Comparison of ENCODE assay signal across 1 cellular context in the genomic region with DNA sequence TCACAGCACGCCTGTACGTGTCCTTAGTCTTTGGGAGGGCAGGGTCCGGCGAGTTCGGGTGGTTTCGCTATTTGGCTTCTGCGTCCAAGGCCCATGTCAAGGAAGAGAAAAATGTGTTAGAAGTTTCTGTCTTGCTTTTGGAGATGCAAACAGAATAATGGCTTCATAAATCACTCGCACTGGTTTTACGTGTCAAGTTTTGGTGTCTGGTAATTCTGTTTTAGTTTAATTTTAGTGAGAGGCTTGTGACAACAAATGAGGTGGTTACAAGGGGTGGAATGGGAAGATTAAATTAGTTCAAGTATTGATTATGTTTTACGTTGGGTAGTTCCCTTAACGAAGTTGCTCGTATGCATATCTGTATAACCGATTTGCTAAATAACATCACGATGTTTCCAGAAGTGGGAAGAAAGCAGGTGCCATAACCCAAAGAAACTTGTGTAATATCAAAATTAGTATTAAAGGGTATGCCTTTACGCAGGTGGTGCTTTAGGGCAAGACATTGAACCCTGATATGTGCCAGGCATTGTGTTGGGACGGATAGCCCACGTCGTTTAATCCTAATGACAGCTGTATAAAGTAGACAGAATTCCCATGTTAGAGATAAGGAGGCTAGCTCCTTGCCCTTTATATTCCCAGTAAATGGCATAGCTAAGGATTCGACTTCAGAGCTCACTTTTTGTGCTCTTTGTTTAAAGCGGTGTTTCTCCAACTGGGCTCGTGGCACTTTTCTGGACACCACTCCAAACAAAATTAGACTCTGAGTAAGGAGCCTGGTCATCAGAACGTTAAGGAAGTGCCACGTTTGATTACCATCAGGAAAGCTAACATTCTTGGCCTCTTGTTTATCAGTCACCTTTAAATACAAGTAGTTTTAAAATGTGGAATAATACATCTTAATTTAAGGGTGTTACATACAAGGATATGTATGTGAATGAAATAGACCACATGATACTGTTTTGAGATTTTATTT.
TF ChIP-seq lines count a peak whose summit lies in the region.

No MANE protein-coding gene starts in this region.

TF ChIP-seq in HepG2, 621 proteins besides CTCF, POLR2A, EP300 and RAD21 (continued from another document):
- TF ChIP-seq, protein P1, sequence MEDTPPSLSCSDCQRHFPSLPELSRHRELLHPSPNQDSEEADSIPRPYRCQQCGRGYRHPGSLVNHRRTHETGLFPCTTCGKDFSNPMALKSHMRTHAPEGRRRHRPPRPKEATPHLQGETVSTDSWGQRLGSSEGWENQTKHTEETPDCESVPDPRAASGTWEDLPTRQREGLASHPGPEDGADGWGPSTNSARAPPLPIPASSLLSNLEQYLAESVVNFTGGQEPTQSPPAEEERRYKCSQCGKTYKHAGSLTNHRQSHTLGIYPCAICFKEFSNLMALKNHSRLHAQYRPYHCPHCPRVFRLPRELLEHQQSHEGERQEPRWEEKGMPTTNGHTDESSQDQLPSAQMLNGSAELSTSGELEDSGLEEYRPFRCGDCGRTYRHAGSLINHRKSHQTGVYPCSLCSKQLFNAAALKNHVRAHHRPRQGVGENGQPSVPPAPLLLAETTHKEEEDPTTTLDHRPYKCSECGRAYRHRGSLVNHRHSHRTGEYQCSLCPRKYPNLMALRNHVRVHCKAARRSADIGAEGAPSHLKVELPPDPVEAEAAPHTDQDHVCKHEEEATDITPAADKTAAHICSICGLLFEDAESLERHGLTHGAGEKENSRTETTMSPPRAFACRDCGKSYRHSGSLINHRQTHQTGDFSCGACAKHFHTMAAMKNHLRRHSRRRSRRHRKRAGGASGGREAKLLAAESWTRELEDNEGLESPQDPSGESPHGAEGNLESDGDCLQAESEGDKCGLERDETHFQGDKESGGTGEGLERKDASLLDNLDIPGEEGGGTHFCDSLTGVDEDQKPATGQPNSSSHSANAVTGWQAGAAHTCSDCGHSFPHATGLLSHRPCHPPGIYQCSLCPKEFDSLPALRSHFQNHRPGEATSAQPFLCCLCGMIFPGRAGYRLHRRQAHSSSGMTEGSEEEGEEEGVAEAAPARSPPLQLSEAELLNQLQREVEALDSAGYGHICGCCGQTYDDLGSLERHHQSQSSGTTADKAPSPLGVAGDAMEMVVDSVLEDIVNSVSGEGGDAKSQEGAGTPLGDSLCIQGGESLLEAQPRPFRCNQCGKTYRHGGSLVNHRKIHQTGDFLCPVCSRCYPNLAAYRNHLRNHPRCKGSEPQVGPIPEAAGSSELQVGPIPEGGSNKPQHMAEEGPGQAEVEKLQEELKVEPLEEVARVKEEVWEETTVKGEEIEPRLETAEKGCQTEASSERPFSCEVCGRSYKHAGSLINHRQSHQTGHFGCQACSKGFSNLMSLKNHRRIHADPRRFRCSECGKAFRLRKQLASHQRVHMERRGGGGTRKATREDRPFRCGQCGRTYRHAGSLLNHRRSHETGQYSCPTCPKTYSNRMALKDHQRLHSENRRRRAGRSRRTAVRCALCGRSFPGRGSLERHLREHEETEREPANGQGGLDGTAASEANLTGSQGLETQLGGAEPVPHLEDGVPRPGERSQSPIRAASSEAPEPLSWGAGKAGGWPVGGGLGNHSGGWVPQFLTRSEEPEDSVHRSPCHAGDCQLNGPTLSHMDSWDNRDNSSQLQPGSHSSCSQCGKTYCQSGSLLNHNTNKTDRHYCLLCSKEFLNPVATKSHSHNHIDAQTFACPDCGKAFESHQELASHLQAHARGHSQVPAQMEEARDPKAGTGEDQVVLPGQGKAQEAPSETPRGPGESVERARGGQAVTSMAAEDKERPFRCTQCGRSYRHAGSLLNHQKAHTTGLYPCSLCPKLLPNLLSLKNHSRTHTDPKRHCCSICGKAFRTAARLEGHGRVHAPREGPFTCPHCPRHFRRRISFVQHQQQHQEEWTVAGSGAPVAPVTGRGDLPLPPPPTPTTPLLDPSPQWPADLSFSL (CRISPR knock-in tag; IDR thresholded peaks at IDR 0.05): 0 out of 2 replicates have a peak, but pooled peaks have one; percentile 31
- TF ChIP-seq NCOA1 (CRISPR knock-in tag; IDR thresholded peaks at IDR 0.05) (no peak), TFAP4 (IDR thresholded peaks at IDR 0.05; ENCODE audit: borderline replicate concordance, low read depth) (no peak), MIER3 (CRISPR knock-in tag; IDR thresholded peaks at IDR 0.05; ENCODE audit: borderline replicate concordance) (no peak), NCOA2 (CRISPR knock-in tag; IDR thresholded peaks at IDR 0.05) (no peak), TCF12 (IDR thresholded peaks at IDR 0.05) (no peak), TCF12 (CRISPR knock-in tag; IDR thresholded peaks at IDR 0.05) (no peak), MAZ (IDR thresholded peaks at IDR 0.05; ENCODE audit: borderline replicate concordance, low read depth, low read length) (no peak), MAZ (CRISPR knock-in tag; IDR thresholded peaks at IDR 0.05; ENCODE audit: low read depth) (no peak)
TF ChIP-seq in HepG2: peak in this region for 11.
